ENCODE assay signal across 9 cellular contexts in the genomic region with DNA sequence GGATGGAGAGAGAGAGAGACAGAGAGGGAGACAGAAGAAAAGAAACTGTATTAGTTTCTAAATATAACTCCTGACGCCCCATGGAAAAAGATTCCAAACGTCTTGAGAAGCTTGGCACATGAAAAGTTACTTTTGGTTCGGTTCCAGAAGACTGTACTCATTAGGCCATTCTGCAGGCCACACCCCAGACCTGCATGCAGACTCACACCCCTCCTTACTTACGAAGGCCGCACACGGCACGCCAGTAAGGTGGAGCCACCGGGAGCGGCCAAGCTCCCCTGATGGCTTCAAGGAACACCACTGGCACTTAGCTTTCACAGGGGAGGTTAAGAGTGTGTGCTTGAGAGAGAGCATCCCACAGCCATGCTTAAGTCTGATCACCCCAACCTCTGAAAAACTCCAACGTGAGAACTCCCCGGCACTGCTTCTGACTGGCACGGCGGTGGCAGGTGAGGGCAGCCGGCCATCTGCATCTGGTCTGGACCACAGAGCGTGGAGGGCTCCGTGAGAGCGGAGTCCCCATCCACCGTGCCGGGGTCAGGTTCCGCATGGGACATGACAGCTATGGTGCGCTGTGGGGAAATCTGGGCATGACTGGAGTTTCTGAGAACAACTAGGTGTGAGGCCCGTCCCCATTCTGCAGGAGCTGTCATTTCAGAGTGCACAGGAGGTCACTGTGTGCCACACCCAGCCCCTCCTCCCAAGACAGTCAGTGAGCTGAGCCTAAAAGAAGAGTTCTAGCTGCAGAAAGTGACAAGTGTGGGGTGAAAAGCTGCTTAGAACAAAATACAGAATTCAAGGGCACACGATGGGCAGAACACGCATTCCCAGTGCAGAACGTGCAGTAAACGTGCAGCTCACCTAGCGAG.
DNase-seq lines count a peak whose midpoint lies in the region; ATAC-seq lines count a peak whose summit lies in the region.
"Had no signal": no experiment of that assay in that cellular context is flagged by ENCODE, and none has a peak within 500 bp of the region (broad histone marks: within the 10 kb centered on the region; RNA-seq: fewer than 3 reads in every experiment).

No MANE protein-coding gene starts in this region.

- H3K36me3 Mint-ChIP-seq in stimulated activated memory B cell treated with anti-CD40 and anti-IgM and Interleukin-4, amounts not matched to agents 10 μg/mL and 1 μg/mL and 100 μg/mL, for 72 hours = peaks cover 79% of the 10 kb centered on the region

- ATAC-seq in stimulated activated memory B cell treated with anti-CD40 and anti-IgM and Interleukin-4, amounts not matched to agents 10 μg/mL and 1 μg/mL and 100 μg/mL, for 72 hours = no peak
- ATAC-seq in GM18861 (IDR thresholded peaks at IDR 0.05; ENCODE audit: unreplicated experiment) = no peak

- DNase-seq in H4 (ENCODE audit: low spot score) = peak; percentile 78
- peak; percentile 60 for DNase-seq in amniotic stem cell (lab: John Stamatoyannopoulos, UW)
- DNase-seq in iris pigment epithelial cell (ENCODE audit: low read depth) = peak; percentile 90
- no peak for DNase-seq in T1000 (lab: John Stamatoyannopoulos, UW)
- no peak for DNase-seq in stimulated activated CD4-positive, alpha-beta T cell treated with anti-CD3 and anti-CD28 coated beads, Interleukin-15, amount 100 ng/mL, for 24 hours
- DNase-seq in DMS114 treated with DMSO at 0.1 percent for 48 hours (lab: John Stamatoyannopoulos, UW; ENCODE audit: unreplicated experiment) = no peak

- no peaks in the 10 kb centered on the region for H3K27me3 Mint-ChIP-seq in stimulated activated memory B cell treated with anti-CD40 and anti-IgM and Interleukin-4, amounts not matched to agents 10 μg/mL and 1 μg/mL and 100 μg/mL, for 72 hours
- H3K27me3 Mint-ChIP-seq: central memory CD8-positive, alpha-beta T cell had no signal

- no peak overlapping the region for H3K4me3 Mint-ChIP-seq in stimulated activated memory B cell treated with anti-CD40 and anti-IgM and Interleukin-4, amounts not matched to agents 10 μg/mL and 1 μg/mL and 100 μg/mL, for 72 hours
- H3K4me3 Mint-ChIP-seq: central memory CD8-positive, alpha-beta T cell had no signal

- peaks cover 45% of the 10 kb centered on the region for H3K4me1 Mint-ChIP-seq in stimulated activated memory B cell treated with anti-CD40 and anti-IgM and Interleukin-4, amounts not matched to agents 10 μg/mL and 1 μg/mL and 100 μg/mL, for 72 hours

- peak overlapping the region; percentile 96 for H3K27ac Mint-ChIP-seq in stimulated activated memory B cell treated with anti-CD40 and anti-IgM and Interleukin-4, amounts not matched to agents 10 μg/mL and 1 μg/mL and 100 μg/mL, for 72 hours

- no peaks in the 10 kb centered on the region for H3K9me3 Mint-ChIP-seq in stimulated activated memory B cell treated with anti-CD40 and anti-IgM and Interleukin-4, amounts not matched to agents 10 μg/mL and 1 μg/mL and 100 μg/mL, for 72 hours
- H3K9me3 Mint-ChIP-seq: central memory CD8-positive, alpha-beta T cell had no signal

Comparison
In these comparisons a context has a peak if more than half of its experiments do, and no peak if none do; other contexts are left out.
1. DNase-seq: peak in H4 (single experiment), amniotic stem cell (single experiment) and iris pigment epithelial cell (single experiment); none in T1000 (single experiment), stimulated activated CD4-positive, alpha-beta T cell treated with anti-CD3 and anti-CD28 coated beads, Interleukin-15, amount 100 ng/mL, for 24 hours (single experiment) and DMS114 treated with DMSO at 0.1 percent for 48 hours (single experiment).